8 cellular contexts compared by ENCODE assay signal in the genomic region with DNA sequence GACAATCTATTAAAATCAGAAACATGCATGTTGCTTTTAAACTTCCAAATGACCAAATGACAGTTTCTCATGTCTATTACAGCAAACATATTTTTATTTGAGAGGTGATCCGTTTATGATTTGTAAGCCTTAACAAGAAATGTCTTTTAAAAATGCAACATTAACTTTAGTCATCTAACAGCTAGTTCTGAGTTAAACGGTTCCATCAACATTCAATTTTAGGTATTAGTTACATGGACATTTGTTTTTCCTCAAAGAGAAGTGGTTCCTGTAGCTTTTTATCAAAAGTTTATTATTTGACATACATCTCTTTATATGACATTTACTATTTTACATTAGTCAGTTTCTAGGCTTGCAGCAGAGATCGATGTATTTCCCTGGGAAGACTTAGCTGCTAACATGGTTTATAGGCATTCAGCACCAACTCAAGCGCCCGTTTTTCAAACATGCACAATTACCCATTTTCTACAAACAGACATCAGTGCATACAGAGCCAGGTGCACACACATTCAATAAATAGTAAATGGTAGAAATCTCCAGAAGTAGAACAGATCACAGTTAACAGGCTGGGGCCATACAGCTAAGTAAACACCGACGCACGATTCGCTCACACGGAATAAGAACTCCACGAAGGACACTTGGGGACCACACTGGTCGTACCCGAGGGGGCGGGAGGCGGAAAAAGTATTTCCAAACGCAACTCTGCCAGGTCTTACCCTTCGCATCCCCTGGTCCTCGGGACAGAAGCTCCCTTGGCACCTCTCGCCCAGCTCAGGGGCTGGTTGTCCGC. TPM values are rescaled to one million over a fixed set of nuclear protein-coding genes. Genes with fewer than 3 reads are reported as not detected.
DNase-seq lines count a peak whose midpoint lies in the region; ATAC-seq lines count a peak whose summit lies in the region.

No MANE protein-coding gene starts in this region.

- no peak overlapping the region for H3K14ac ChIP-seq in mesenchymal stem cell (ENCODE audit: low read length in 2 of 2)

- no peaks in the 10 kb centered on the region for H3K79me1 ChIP-seq in mesenchymal stem cell (replicated peaks; ENCODE audit: low read length, poor library complexity, severe bottlenecking)

- H2AK5ac ChIP-seq in mesenchymal stem cell (ENCODE audit: low read length, severe bottlenecking): no peak overlapping the region

- no peak overlapping the region for H2BK12ac ChIP-seq in mesenchymal stem cell (ENCODE audit: low read length in 2 of 2)

- H2BK15ac ChIP-seq in mesenchymal stem cell (ENCODE audit: low read depth, poor library complexity, severe bottlenecking): no peak overlapping the region

- H3K23ac ChIP-seq in mesenchymal stem cell (ENCODE audit: low read length in 2 of 2): no peak overlapping the region

- no peak overlapping the region for H4K8ac ChIP-seq in mesenchymal stem cell (ENCODE audit: low read length)

- peaks cover 3% of the 10 kb centered on the region for H3K4me1 ChIP-seq in adipocyte (ENCODE audit: control insufficient read depth, insufficient read depth, low read length)
- peaks cover 21% of the 10 kb centered on the region for H3K4me1 ChIP-seq in mesenchymal stem cell (ENCODE audit: control insufficient read depth, insufficient read depth, low read depth, low read length)

- no peak overlapping the region for H2BK5ac ChIP-seq in mesenchymal stem cell (ENCODE audit: low read depth, low read length, poor library complexity, severe bottlenecking)

- H3K27ac ChIP-seq in mesenchymal stem cell (ENCODE audit: low read length, poor library complexity, severe bottlenecking): no peak overlapping the region

- no peaks in the 10 kb centered on the region for H3K36me3 ChIP-seq in adipocyte (ENCODE audit: control insufficient read depth, insufficient read depth, low read length, severe bottlenecking)
- H3K36me3 ChIP-seq in mesenchymal stem cell (ENCODE audit: control insufficient read depth in 1 of 2, insufficient read depth in 2 of 2, low read depth in 1 of 2, low read length in 2 of 2): no peaks in the 10 kb centered on the region

- WGBS in mesenchymal stem cell: 6% methylated on average over 18 of the region's 20 CpGs

- H2AFZ ChIP-seq in mesenchymal stem cell (ENCODE audit: low read depth, low read length): no peak overlapping the region

- H2BK120ac ChIP-seq in mesenchymal stem cell (ENCODE audit: low read depth, low read length): no peak overlapping the region

- peak overlapping the region; percentile 82 for H3K9ac ChIP-seq in adipocyte (ENCODE audit: low read length)
- H3K9ac ChIP-seq in mesenchymal stem cell (ENCODE audit: low read length): no peak overlapping the region

- H4K91ac ChIP-seq in mesenchymal stem cell (ENCODE audit: low read length): no peak overlapping the region

- peak overlapping the region in 1 of 2 experiments; percentile 22 for H3K18ac ChIP-seq in mesenchymal stem cell (ENCODE audit: low read depth in 1 of 2, low read length in 2 of 2)

- no peak overlapping the region for H3K4ac ChIP-seq in mesenchymal stem cell (ENCODE audit: low read depth in 1 of 2, low read length in 2 of 2)

- H3K4me2 ChIP-seq in mesenchymal stem cell (ENCODE audit: low read length, poor library complexity, severe bottlenecking): peak overlapping the region; percentile 94

- peaks cover 55% of the 10 kb centered on the region for H3K27me3 ChIP-seq in adipocyte (replicated peaks; ENCODE audit: control insufficient read depth, insufficient read depth, low read length)
- H3K27me3 ChIP-seq in mesenchymal stem cell (ENCODE audit: control insufficient read depth in 1 of 2, insufficient read depth in 1 of 2, low read length in 2 of 2): peaks cover 35 to 83% of the 10 kb centered on the region in 2 experiments

- DNase-seq in adipocyte (ENCODE audit: low read depth): no peak
- no peak for DNase-seq in mesenchymal stem cell
- DNase-seq in retina: no peak
- no peak for DNase-seq in DMS153 treated with DMSO at 0.1 percent for 48 hours (lab: John Stamatoyannopoulos, UW; ENCODE audit: unreplicated experiment)
- DNase-seq in HT-29 (ENCODE audit: low spot score): no peak

- H3K9me3 ChIP-seq in adipocyte (ENCODE audit: control insufficient read depth, low read length) (no peaks in the 10 kb centered on the region), mesenchymal stem cell (ENCODE audit: control insufficient read depth, low read length) (peaks cover 3% of the 10 kb centered on the region)

- ATAC-seq in HG03039 (IDR thresholded peaks at IDR 0.05; ENCODE audit: unreplicated experiment) (peak; percentile 1), HG03571 (IDR thresholded peaks at IDR 0.05; ENCODE audit: unreplicated experiment) (no peak)

- H3K4me3 ChIP-seq in GM08714 (ENCODE audit: low read length) (peak overlapping the region; percentile 76), adipocyte (ENCODE audit: low read length) (peak overlapping the region; percentile 86), mesenchymal stem cell (ENCODE audit: insufficient read depth in 1 of 2, low read depth in 1 of 2, low read length in 2 of 2) (peak overlapping the region; percentile 55 to 72)

RNA-seq across cellular contexts. Expression of a gene that starts 0.9 kb away (rescaled TPM):
- polyA plus RNA-seq in mesenchymal stem cell (2013, experiment 1 of 2): 0.06 TPM
- polyA plus RNA-seq in mesenchymal stem cell (2013, experiment 2 of 2): 0.01 TPM
- not detected in 2 replicates for total RNA-seq in HT-29 (2014; rRNA removed; shearing (Covaris generic))
